8 cellular contexts compared by ENCODE assay signal in the genomic region with DNA sequence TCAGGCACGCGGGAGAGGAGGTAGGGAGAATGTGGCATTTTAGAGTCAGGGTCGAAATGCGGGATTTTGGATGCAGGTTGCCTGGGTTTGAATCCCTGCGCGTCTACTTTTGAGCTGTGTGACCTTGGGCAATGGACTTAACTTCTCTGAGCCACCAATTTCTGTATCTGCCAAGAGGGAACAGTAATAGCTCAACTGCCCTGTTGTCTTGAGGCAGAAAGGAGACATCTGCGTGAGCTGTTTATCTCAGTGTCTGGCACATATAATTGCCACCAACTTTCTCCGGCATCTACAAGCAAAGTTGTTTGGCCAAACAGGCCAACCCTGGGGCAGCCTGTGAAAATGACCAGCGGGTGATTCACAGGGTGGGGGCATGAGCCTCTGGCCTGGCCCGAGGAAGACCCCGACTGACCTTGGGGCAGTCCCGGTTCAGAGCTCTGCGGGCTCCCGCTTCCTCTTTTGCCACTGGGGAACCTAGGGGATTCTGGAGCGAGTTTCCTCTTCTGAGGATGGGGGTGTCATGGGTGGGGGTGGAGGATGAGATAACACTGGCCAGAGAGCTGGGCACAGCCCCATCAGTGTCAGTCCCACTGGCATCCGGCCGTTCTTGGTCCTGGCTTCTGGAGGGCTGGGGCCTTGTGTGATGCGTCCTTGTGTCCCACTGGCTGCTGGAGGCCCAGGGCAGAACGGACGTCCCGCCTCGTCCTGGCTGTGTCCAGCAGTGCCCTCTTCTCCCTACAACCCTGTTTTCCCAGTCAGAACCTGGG. TPM values are rescaled to one million over a fixed set of nuclear protein-coding genes. Genes with fewer than 3 reads are reported as not detected.
DNase-seq lines count a peak whose midpoint lies in the region; ATAC-seq and TF ChIP-seq lines count a peak whose summit lies in the region.

No MANE protein-coding gene starts in this region.

- H3K4me3 ChIP-seq in GM12875 (ENCODE audit: low read depth, low read length), result peak overlapping the region; percentile 84
- peak overlapping the region; percentile 82 to 92 (median 88) for H3K4me3 ChIP-seq in Peyer's patch
- H3K4me3 ChIP-seq in endocrine pancreas (ENCODE audit: control insufficient read depth, insufficient read depth, low read length), result no peak overlapping the region
- peak overlapping the region; percentile 46 to 74 for H3K4me3 ChIP-seq in muscle layer of colon (ENCODE audit: low read depth in 1 of 2, low read length in 2 of 2)

- H3K27me3 ChIP-seq in Peyer's patch (no peaks in the 10 kb centered on the region), endocrine pancreas (ENCODE audit: control insufficient read depth, insufficient read depth, low read length) (no peaks in the 10 kb centered on the region), muscle layer of colon (ENCODE audit: control insufficient read depth in 1 of 2, insufficient read depth in 2 of 2, low read length in 2 of 2) (no peaks in the 10 kb centered on the region)

- DNase-seq in Peyer's patch (peak in 2 of 3 donors; percentile 72 to 73), LoVo (ENCODE audit: low spot score) (no peak), NCI-H2107 (lab: John Stamatoyannopoulos, UW) (no peak)

- TF ChIP-seq CTCF in GM12875 (IDR thresholded peaks at IDR 0.05; ENCODE audit: borderline replicate concordance, insufficient read depth, low read depth, low read length), result no peak
- TF ChIP-seq CTCF in Peyer's patch (IDR thresholded peaks at IDR 0.05), result no peak

- ATAC-seq in GM18502 (IDR thresholded peaks at IDR 0.05; ENCODE audit: poor library complexity, unreplicated experiment) (no peak), HG03108 (IDR thresholded peaks at IDR 0.05; ENCODE audit: unreplicated experiment) (no peak)

- H3K36me3 ChIP-seq in Peyer's patch (no peaks in the 10 kb centered on the region), endocrine pancreas (ENCODE audit: control insufficient read depth, insufficient read depth, low read length) (no peaks in the 10 kb centered on the region), muscle layer of colon (ENCODE audit: insufficient read depth, low read length) (no peaks in the 10 kb centered on the region)

- peaks cover 0 to 55% (median 36%) of the 10 kb centered on the region in 4 donors for H3K4me1 ChIP-seq in Peyer's patch
- H3K4me1 ChIP-seq in endocrine pancreas (ENCODE audit: control insufficient read depth, insufficient read depth, low read length), result no peaks in the 10 kb centered on the region
- peaks cover 46% of the 10 kb centered on the region for H3K4me1 ChIP-seq in muscle layer of colon (ENCODE audit: insufficient read depth, low read length)

- H3K9ac ChIP-seq in endocrine pancreas (ENCODE audit: control insufficient read depth, insufficient read depth, low read length) (peak overlapping the region; percentile 32), muscle layer of colon (ENCODE audit: low read length) (peak overlapping the region; percentile 23)

- H3K27ac ChIP-seq in Peyer's patch (peak overlapping the region; percentile 45 to 90 (median 73)), muscle layer of colon (ENCODE audit: low read depth, low read length) (peak overlapping the region; percentile 82)

- H3K9me3 ChIP-seq in Peyer's patch (no peaks in the 10 kb centered on the region), endocrine pancreas (ENCODE audit: control insufficient read depth, low read length) (no peaks in the 10 kb centered on the region), muscle layer of colon (ENCODE audit: low read length) (no peaks in the 10 kb centered on the region)

- TF ChIP-seq POLR2A in Peyer's patch (IDR thresholded peaks at IDR 0.05), result no peak

RNA-seq across cellular contexts. Expression of gene SNN, which starts 1.3 kb away (rescaled TPM):
- total RNA-seq in Peyer's patch, result 1 to 10 TPM; 4.2 to 5.0 (median 4.5) TPM

Comparison
In these comparisons a context has a peak if more than half of its experiments do, and no peak if none do; other contexts are left out.
1. DNase-seq: peak in Peyer's patch (2 of 3); none in LoVo (single experiment) and NCI-H2107 (single experiment).